In the genomic region with DNA sequence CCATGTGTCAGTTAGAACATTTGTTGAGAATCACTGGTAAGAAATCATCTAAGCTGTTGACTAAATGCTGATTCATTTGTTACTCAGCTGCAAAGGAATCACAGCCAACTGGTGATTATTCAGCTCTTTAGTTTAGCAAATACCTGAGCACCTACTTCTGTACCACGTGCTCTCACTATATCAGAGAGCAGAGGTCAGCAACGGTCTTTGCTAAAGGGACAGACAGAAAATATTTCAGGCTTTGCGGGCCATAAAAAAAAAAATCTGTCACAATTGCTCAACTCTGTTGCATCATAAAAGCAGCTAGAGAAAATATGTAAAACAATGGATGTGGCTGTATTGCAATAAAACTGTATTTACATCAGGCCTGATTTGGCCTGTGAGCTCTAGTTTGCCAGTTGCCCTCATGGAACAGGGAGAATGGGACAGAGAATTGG, we compare ENCODE assay signal across 12 cellular contexts.
DNase-seq lines count a peak whose midpoint lies in the region; ATAC-seq, FAIRE-seq and TF ChIP-seq lines count a peak whose summit lies in the region.
"Had no signal": no experiment of that assay in that cellular context is flagged by ENCODE, and none has a peak within 500 bp of the region (broad histone marks: within the 10 kb centered on the region; RNA-seq: fewer than 3 reads in every experiment).

No MANE protein-coding gene starts in this region.

- no peak overlapping the region for H3K27ac Mint-ChIP-seq in activated T-cell treated with anti-CD3 and anti-CD28 coated beads, Interleukin-2, amount 50 U/mL, for 24 hours
- H3K27ac Mint-ChIP-seq: T-helper 1 cell treated with Interleukin-12 subunit alpha and Interleukin-12 subunit beta and Interleukin-4 antibody, amounts not matched to agents 30 μg/mL and 1 μg/mL, for 36 hours had no signal

- no peak for TF ChIP-seq POLR2A in H54 (IDR thresholded peaks at IDR 0.05; ENCODE audit: low read depth, low read length)

- no peaks in the 10 kb centered on the region for H3K27me3 Mint-ChIP-seq in activated T-cell treated with anti-CD3 and anti-CD28 coated beads, Interleukin-2, amount 50 U/mL, for 24 hours

- ATAC-seq in Panc1: peak; percentile 78
- no peak for ATAC-seq in HG03521 (IDR thresholded peaks at IDR 0.05; ENCODE audit: unreplicated experiment)
- ATAC-seq in GM19452 (IDR thresholded peaks at IDR 0.05; ENCODE audit: unreplicated experiment): no peak
- ATAC-seq: body of pancreas had no signal

- peak; percentile 11 for DNase-seq in H54 (ENCODE audit: insufficient read length, low spot score)
- peak; percentile 82 for DNase-seq in Panc1 (ENCODE audit: low read depth, low spot score)
- peak; percentile 86 for DNase-seq in fibroblast of mammary gland (ENCODE audit: low read depth)
- DNase-seq in small intestine: peak; percentile 93
- DNase-seq in mucosa of gallbladder (ENCODE audit: low spot score): no peak
- DNase-seq in activated T-cell treated with anti-CD3 and anti-CD28 coated beads, Interleukin-2, amount 50 U/mL, for 24 hours: no peak
- DNase-seq: body of pancreas, DMS79, NCI-H69 had no signal

- CTCF ChIA-PET in Panc1 (lab: Charles Lee): no interaction called here

- POLR2A ChIA-PET in Panc1 (lab: Charles Lee): no interaction called here

- in situ Hi-C loops in Panc1 (cut with HindIII; ENCODE audit: low pct_unique_long_range_greater_than_20kb, low sequenced_read_pairs): no loop called here

- peaks cover 12% of the 10 kb centered on the region for H3K9me3 Mint-ChIP-seq in activated T-cell treated with anti-CD3 and anti-CD28 coated beads, Interleukin-2, amount 50 U/mL, for 24 hours

- WGBS in small intestine, 3 donors: 15 to 55% (median 23%) methylated on average over 3 of the region's 3 CpGs

- FAIRE-seq in H54 (lab: Jason Lieb, UNC) (peak; percentile 99), small intestine (lab: Jason Lieb, UNC) (no peak)

- intact Hi-C loops in Panc1 (cut with micrococcal nuclease; ENCODE audit: unreplicated experiment): no loop called here

- H3K4me3 Mint-ChIP-seq in activated T-cell treated with anti-CD3 and anti-CD28 coated beads, Interleukin-2, amount 50 U/mL, for 24 hours: no peak overlapping the region
- H3K4me3 Mint-ChIP-seq: T-helper 1 cell treated with Interleukin-12 subunit alpha and Interleukin-12 subunit beta and Interleukin-4 antibody, amounts not matched to agents 30 μg/mL and 1 μg/mL, for 36 hours had no signal

- no peak overlapping the region; the same call in 1 of the 2 replicates for H3K27ac ChIP-seq in Panc1 (ENCODE audit: low read length)
- H3K27ac ChIP-seq in small intestine (ENCODE audit: low read depth in 1 of 2, low read length in 1 of 2): peak overlapping the region in 1 of 2 donors; percentile 20
- H3K27ac ChIP-seq: body of pancreas had no signal

- H3K9me3 ChIP-seq in Panc1 (ENCODE audit: control insufficient read depth, insufficient read depth, low read depth, low read length) (no peaks in the 10 kb centered on the region; the same call in 1 of the 2 replicates), small intestine (ENCODE audit: control insufficient read depth, low read depth) (no peaks in the 10 kb centered on the region)
- H3K9me3 ChIP-seq: body of pancreas had no signal

- no peaks in the 10 kb centered on the region for H3K4me1 Mint-ChIP-seq in activated T-cell treated with anti-CD3 and anti-CD28 coated beads, Interleukin-2, amount 50 U/mL, for 24 hours (ENCODE audit: low read depth)

- H3K36me3 ChIP-seq in Panc1 (ENCODE audit: control insufficient read depth, insufficient read depth, low read length) (no peaks in the 10 kb centered on the region), small intestine (ENCODE audit: control insufficient read depth in 2 of 2, insufficient read depth in 2 of 2, low read length in 2 of 2) (no peaks in the 10 kb centered on the region)

- BruUV-seq in Panc1 (replicated peaks; lab: Mats Ljungman, UMichigan): no TSS peak

- H3K4me3 ChIP-seq in Panc1 (ENCODE audit: low read depth in 2 of 2, low read length in 2 of 2) (no peak overlapping the region), fibroblast of mammary gland (ENCODE audit: control insufficient read depth, low read depth, low read length) (no peak overlapping the region), small intestine (ENCODE audit: low read depth in 1 of 2, low read length in 2 of 2) (no peak overlapping the region)
- H3K4me3 ChIP-seq: body of pancreas had no signal

- H3K4me1 ChIP-seq in Panc1 (ENCODE audit: control insufficient read depth, insufficient read depth, low read length) (no peaks in the 10 kb centered on the region), small intestine (ENCODE audit: control insufficient read depth in 2 of 2, insufficient read depth in 1 of 2, low read depth in 1 of 2, low read length in 1 of 2) (peaks cover 0 to 2% of the 10 kb centered on the region in 2 donors)
- H3K4me1 ChIP-seq: body of pancreas had no signal

- TF ChIP-seq CTCF in Panc1 (IDR thresholded peaks at IDR 0.05) (no peak), fibroblast of mammary gland (conservative IDR thresholded peaks at IDR 0.05; ENCODE audit: control insufficient read depth, insufficient read depth, low read depth, low read length) (no peak)

- H3K27me3 ChIP-seq in Panc1 (ENCODE audit: control insufficient read depth, insufficient read depth, low read length) (no peaks in the 10 kb centered on the region), small intestine (ENCODE audit: control insufficient read depth in 2 of 2, insufficient read depth in 2 of 2, low read length in 2 of 2) (no peaks in the 10 kb centered on the region)
- H3K27me3 ChIP-seq: body of pancreas had no signal

- H3K36me3 Mint-ChIP-seq in activated T-cell treated with anti-CD3 and anti-CD28 coated beads, Interleukin-2, amount 50 U/mL, for 24 hours (ENCODE audit: low read depth): no peaks in the 10 kb centered on the region

Comparison
In these comparisons a context has a peak if more than half of its experiments do, and no peak if none do; other contexts are left out.
1. DNase-seq: peak in H54 (single experiment), Panc1 (single experiment), fibroblast of mammary gland (single experiment) and small intestine (single experiment); none in mucosa of gallbladder (single experiment) and activated T-cell treated with anti-CD3 and anti-CD28 coated beads, Interleukin-2, amount 50 U/mL, for 24 hours (single experiment).